ENCODE assay signal across 1 cellular context in genomic region chrX:155718964-155719586, GRCh38.
TF ChIP-seq lines count a peak whose summit lies in the region.

No MANE protein-coding gene starts in this region.

TF ChIP-seq in SK-N-SH treated with all-trans-retinoic acid at 6 μM for 48 hours, 23 proteins besides CTCF, POLR2A, EP300 and RAD21 (continued from another document):
- no peak for TF ChIP-seq POU6F1 (CRISPR knock-in tag; IDR thresholded peaks at IDR 0.05; ENCODE audit: borderline replicate concordance, low read depth)
- TF ChIP-seq GLIS3 (CRISPR knock-in tag; IDR thresholded peaks at IDR 0.05) = no peak
- TF ChIP-seq CREB5 (CRISPR knock-in tag; IDR thresholded peaks at IDR 0.05; ENCODE audit: low read depth) = no peak
- TF ChIP-seq ZNF565 (CRISPR knock-in tag; conservative IDR thresholded peaks at IDR 0.05; ENCODE audit: low read depth) = no peak
- TF ChIP-seq TSHZ2 (CRISPR knock-in tag; IDR thresholded peaks at IDR 0.05) = no peak
- no peak for TF ChIP-seq BACH2 (CRISPR knock-in tag; IDR thresholded peaks at IDR 0.05; ENCODE audit: borderline replicate concordance)
- TF ChIP-seq TCF4 (CRISPR knock-in tag; IDR thresholded peaks at IDR 0.05; ENCODE audit: borderline replicate concordance) = no peak
- TF ChIP-seq ZFP3 (CRISPR knock-in tag; IDR thresholded peaks at IDR 0.05) = no peak
- TF ChIP-seq RARB (CRISPR knock-in tag; IDR thresholded peaks at IDR 0.05) = no peak
- TF ChIP-seq ESRRG (CRISPR knock-in tag; IDR thresholded peaks at IDR 0.05) = no peak
- no peak for TF ChIP-seq ZC3H10 (CRISPR knock-in tag; IDR thresholded peaks at IDR 0.05)
- no peak for TF ChIP-seq PPARA (CRISPR knock-in tag; IDR thresholded peaks at IDR 0.05; ENCODE audit: borderline replicate concordance)
